Comparison of ENCODE assay signal across 26 cellular contexts in the genomic region with DNA sequence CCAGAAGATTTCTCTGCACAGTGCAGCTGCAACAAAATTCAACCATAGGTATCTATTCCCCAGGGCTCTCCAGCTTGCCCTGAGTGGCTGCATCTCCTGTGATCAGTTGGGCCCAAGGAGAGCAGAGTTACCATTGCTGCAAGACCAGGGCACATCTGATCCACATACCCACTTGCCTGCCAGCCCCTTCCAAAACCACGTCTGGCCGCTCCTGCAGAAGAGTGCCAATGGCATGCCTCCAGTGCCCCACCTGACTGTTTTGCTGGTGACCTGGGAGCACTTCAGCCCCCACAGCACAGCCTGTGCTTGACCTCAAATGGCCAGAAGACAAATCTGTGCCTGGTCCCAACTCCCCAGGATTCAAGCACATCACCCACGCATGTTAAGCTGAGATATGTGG.
"Had no signal": no experiment of that assay in that cellular context is flagged by ENCODE, and none has a peak within 500 bp of the region (broad histone marks: within the 10 kb centered on the region; RNA-seq: fewer than 3 reads in every experiment).

No MANE protein-coding gene starts in this region.

- H3K4me3 ChIP-seq: stomach, suprapubic skin, testis, thoracic aorta, thyroid gland, tibial artery, tibial nerve, transverse colon, upper lobe of left lung, upper lobe of right lung, uterus, vagina had no signal

- H3K27me3 ChIP-seq: stomach, suprapubic skin, testis, thyroid gland, tibial artery, tibial nerve, transverse colon, upper lobe of left lung, upper lobe of right lung, uterus, vagina had no signal

- H3K9me3 ChIP-seq: testis, thoracic aorta, thyroid gland, tibial artery, upper lobe of left lung, upper lobe of right lung, uterus, vagina had no signal

- ATAC-seq: stimulated activated effector memory CD8-positive, alpha-beta T cell treated with anti-CD3 and anti-CD28 coated beads, Interleukin-12 subunit alpha, Interleukin-12 subunit beta, amount 100 ng/mL, for 72 hours; stimulated activated memory B cell treated with anti-CD40 and anti-IgM and Interleukin-4, amounts not matched to agents 10 μg/mL and 1 μg/mL and 100 μg/mL, for 72 hours; stimulated activated naive B cell treated with anti-CD40 and anti-IgM and Interleukin-4, amounts not matched to agents 10 μg/mL and 1 μg/mL and 100 μg/mL, for 72 hours; stimulated activated naive CD8-positive, alpha-beta T cell treated with anti-CD3 and anti-CD28 coated beads, Interleukin-15, amount 100 ng/mL, for 72 hours; stimulated activated naive CD8-positive, alpha-beta T cell treated with anti-CD3 and anti-CD28 coated beads, Interleukin-15, Interleukin-2, amounts not matched to agents 100 U/mL and 50 U/mL, for 24 hours; upper lobe of right lung had no signal

- H3K27ac ChIP-seq: stomach, suprapubic skin, testis, thoracic aorta, thyroid gland, tibial artery, tibial nerve, transverse colon, upper lobe of left lung, upper lobe of right lung, uterus, vagina had no signal

- H3K4me1 ChIP-seq: stomach, suprapubic skin, testis, thyroid gland, tibial artery, tibial nerve, transverse colon, upper lobe of left lung, upper lobe of right lung, uterus, vagina had no signal

- H3K36me3 ChIP-seq: stomach, suprapubic skin, thoracic aorta, thyroid gland, tibial artery, tibial nerve, transverse colon, upper lobe of left lung, upper lobe of right lung, uterus, vagina had no signal

- DNase-seq: stimulated activated CD4-positive, alpha-beta T cell treated with anti-CD3 and anti-CD28 coated beads, Interleukin-2, amount 100 ng/mL, for 48 hours; stimulated activated CD4-positive, alpha-beta T cell treated with anti-CD3 and anti-CD28 coated beads, Interleukin-4, amount 100 ng/mL, for 1 hour; stimulated activated CD4-positive, alpha-beta T cell treated with anti-CD3 and anti-CD28 coated beads, Interleukin-4, amount 100 ng/mL, for 24 hours; stimulated activated CD4-positive, alpha-beta T cell treated with anti-CD3 and anti-CD28 coated beads, Interleukin-4, amount 100 ng/mL, for 4 hours; stimulated activated CD8-positive, alpha-beta memory T cell treated with anti-CD3 and anti-CD28 coated beads, Interleukin-4, amount 100 ng/mL, for 48 hours; stimulated activated naive B cell treated with anti-CD40 and anti-IgM and Interleukin-4, amounts not matched to agents 10 μg/mL and 1 μg/mL and 100 μg/mL, for 72 hours; stimulated activated naive CD4-positive, alpha-beta T cell; stimulated activated naive CD4-positive, alpha-beta T cell treated with Interleukin-2 at 50 U/mL for 16 hours; stimulated activated naive CD8-positive, alpha-beta T cell treated with anti-CD3 and anti-CD28 coated beads, Interleukin-15, amount 100 ng/mL, for 72 hours; stimulated activated naive CD8-positive, alpha-beta T cell treated with anti-CD3 and anti-CD28 coated beads, Interleukin-15, Interleukin-2, amounts not matched to agents 100 U/mL and 50 U/mL, for 24 hours; stomach; substantia nigra; testis; thyroid gland; tibial artery; transverse colon; trophoblast cell; upper lobe of left lung; upper lobe of right lung; uterus had no signal
